ENCODE assay signal across 8 cellular contexts in the genomic region with DNA sequence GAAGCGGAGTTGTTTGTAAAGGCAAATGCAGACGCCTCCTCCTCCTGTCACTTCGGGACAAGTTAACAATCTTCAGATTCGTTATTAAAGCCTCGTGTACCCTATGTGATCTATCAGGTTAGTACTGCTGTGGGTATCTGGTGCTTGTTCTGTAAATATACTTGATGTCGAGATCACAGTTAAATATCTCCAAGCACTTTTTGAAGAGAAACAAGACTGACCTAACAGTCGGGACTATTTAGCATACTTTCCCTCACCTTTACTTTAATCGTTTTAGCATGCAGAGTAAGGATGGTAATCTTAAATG. TPM values are rescaled to one million over a fixed set of nuclear protein-coding genes. Genes with fewer than 3 reads are reported as not detected.
DNase-seq lines count a peak whose midpoint lies in the region; ATAC-seq and TF ChIP-seq lines count a peak whose summit lies in the region.

No MANE protein-coding gene starts in this region.

- 0% methylated on average over 8 of the region's 8 CpGs for WGBS in liver

- H3K27ac Mint-ChIP-seq in activated T-cell treated with anti-CD3 and anti-CD28 coated beads, Interleukin-2, amount 50 U/mL, for 72 hours = peak overlapping the region; percentile 99

- ATAC-seq in activated T-cell treated with anti-CD3 and anti-CD28 coated beads, Interleukin-2, amount 50 U/mL, for 72 hours (replicated peaks in 1 of 2) = no peak

- peaks cover 9% of the 10 kb centered on the region for H3K27me3 Mint-ChIP-seq in activated T-cell treated with anti-CD3 and anti-CD28 coated beads, Interleukin-2, amount 50 U/mL, for 72 hours (ENCODE audit: low read depth)

- H3K9ac ChIP-seq in adipocyte (ENCODE audit: low read length) (peak overlapping the region; percentile 97), liver (ENCODE audit: low read depth in 1 of 2, low read length in 2 of 2) (peak overlapping the region; percentile 79 to 94)

- no peak for TF ChIP-seq RAD21 in liver (IDR thresholded peaks at IDR 0.05)

- H3K9me3 Mint-ChIP-seq in activated T-cell treated with anti-CD3 and anti-CD28 coated beads, Interleukin-2, amount 50 U/mL, for 72 hours = peaks cover 0 to 2% of the 10 kb centered on the region in 2 donors

- TF ChIP-seq CTCF in liver (IDR thresholded peaks at IDR 0.05; ENCODE audit: low read depth, low read length, missing input control) = no peak
- no peak for TF ChIP-seq CTCF in tibial artery (IDR thresholded peaks at IDR 0.05)

- intact Hi-C loops in tibial artery (cut with DNase I; ENCODE audit: low total_unique reads) = loop anchor here (10.0 kb wide), 1 partner anchor 241 kb away; the partner anchor contains the start of gene PRDX6

- H3K36me3 ChIP-seq in adipocyte (ENCODE audit: control insufficient read depth, insufficient read depth, low read length, severe bottlenecking) = peaks cover 1% of the 10 kb centered on the region
- peaks cover 0 to 2% (median 0%) of the 10 kb centered on the region in 4 donors for H3K36me3 ChIP-seq in liver (ENCODE audit: control insufficient read depth in 4 of 4, insufficient read depth in 3 of 4, low read depth in 1 of 4, low read length in 3 of 4)
- peaks cover 0 to 5% (median 0%) of the 10 kb centered on the region in 3 donors for H3K36me3 ChIP-seq in tibial artery

- peak overlapping the region; percentile 97 for H3K4me3 ChIP-seq in adipocyte (ENCODE audit: low read length)
- H3K4me3 ChIP-seq in liver (ENCODE audit: low read depth in 1 of 3, low read length in 3 of 3) = peak overlapping the region; percentile 69 to 90 (median 82)
- H3K4me3 ChIP-seq in tibial artery = peak overlapping the region; percentile 84 to 96

- H3K36me3 Mint-ChIP-seq in activated T-cell treated with anti-CD3 and anti-CD28 coated beads, Interleukin-2, amount 50 U/mL, for 72 hours (ENCODE audit: insufficient read depth in 2 of 2) = peaks cover 6 to 7% of the 10 kb centered on the region in 2 donors

- H3K27me3 ChIP-seq in adipocyte (replicated peaks; ENCODE audit: control insufficient read depth, insufficient read depth, low read length) (peaks cover 4% of the 10 kb centered on the region), liver (ENCODE audit: control insufficient read depth in 4 of 4, insufficient read depth in 4 of 4, low read length in 3 of 4) (peaks cover 0 to 2% (median under 1%) of the 10 kb centered on the region in 4 donors), tibial artery (peaks cover 0 to 5% of the 10 kb centered on the region in 2 donors)

- peak overlapping the region; percentile 88 to 99 for H3K4me3 Mint-ChIP-seq in activated T-cell treated with anti-CD3 and anti-CD28 coated beads, Interleukin-2, amount 50 U/mL, for 72 hours

- DNase-seq in activated T-cell treated with anti-CD3 and anti-CD28 coated beads, Interleukin-2, amount 50 U/mL, for 72 hours = no peak
- DNase-seq in activated T-cell treated with anti-CD3 and anti-CD28 coated beads, Interleukin-2, amount 50 U/mL, for 1 hour = no peak
- no peak for DNase-seq in adipocyte (ENCODE audit: low read depth)
- DNase-seq in tibial artery = no peak
- no peak for DNase-seq in retina
- DNase-seq in NCI-H2081 (lab: John Stamatoyannopoulos, UW) = no peak
- no peak for DNase-seq in NCI-H2227 (lab: John Stamatoyannopoulos, UW; ENCODE audit: unreplicated experiment)

- H3K9me3 ChIP-seq in adipocyte (ENCODE audit: control insufficient read depth, low read length) (no peaks in the 10 kb centered on the region), liver (ENCODE audit: control insufficient read depth in 4 of 4, low read length in 3 of 4) (no peaks in the 10 kb centered on the region), tibial artery (no peaks in the 10 kb centered on the region)

- peaks cover 36% of the 10 kb centered on the region for H3K4me1 Mint-ChIP-seq in activated T-cell treated with anti-CD3 and anti-CD28 coated beads, Interleukin-2, amount 50 U/mL, for 72 hours (ENCODE audit: low read depth)

- peaks cover 22% of the 10 kb centered on the region for H3K4me1 ChIP-seq in adipocyte (ENCODE audit: control insufficient read depth, insufficient read depth, low read length)
- H3K4me1 ChIP-seq in liver (ENCODE audit: control insufficient read depth in 4 of 4, insufficient read depth in 4 of 4, low read length in 3 of 4) = peaks cover 5 to 19% (median 14%) of the 10 kb centered on the region in 4 donors
- peaks cover 0 to 23% (median 13%) of the 10 kb centered on the region in 4 donors for H3K4me1 ChIP-seq in tibial artery

- H3K27ac ChIP-seq in liver (ENCODE audit: low read depth in 1 of 2, low read length in 2 of 2) (peak overlapping the region; percentile 89 to 90), tibial artery (peak overlapping the region; percentile 93 to 95)

TF ChIP-seq in liver, 16 proteins besides CTCF, POLR2A, EP300 and RAD21:
- TF ChIP-seq, protein P1, sequence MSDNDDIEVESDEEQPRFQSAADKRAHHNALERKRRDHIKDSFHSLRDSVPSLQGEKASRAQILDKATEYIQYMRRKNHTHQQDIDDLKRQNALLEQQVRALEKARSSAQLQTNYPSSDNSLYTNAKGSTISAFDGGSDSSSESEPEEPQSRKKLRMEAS (IDR thresholded peaks at IDR 0.05) = no peak
- TF ChIP-seq HNF4A (conservative IDR thresholded peaks at IDR 0.05) (no peak), TAF1 (conservative IDR thresholded peaks at IDR 0.05) (no peak), FOXA2 (IDR thresholded peaks at IDR 0.05) (no peak), HNF4G (IDR thresholded peaks at IDR 0.05) (no peak), FOXA1 (IDR thresholded peaks at IDR 0.05) (no peak), EGR1 (IDR thresholded peaks at IDR 0.05; ENCODE audit: low read depth in 2 of 2) (no peak), SP1 (IDR thresholded peaks at IDR 0.05) (no peak), RXRA (IDR thresholded peaks at IDR 0.05) (no peak)
- TF ChIP-seq, protein P2, sequence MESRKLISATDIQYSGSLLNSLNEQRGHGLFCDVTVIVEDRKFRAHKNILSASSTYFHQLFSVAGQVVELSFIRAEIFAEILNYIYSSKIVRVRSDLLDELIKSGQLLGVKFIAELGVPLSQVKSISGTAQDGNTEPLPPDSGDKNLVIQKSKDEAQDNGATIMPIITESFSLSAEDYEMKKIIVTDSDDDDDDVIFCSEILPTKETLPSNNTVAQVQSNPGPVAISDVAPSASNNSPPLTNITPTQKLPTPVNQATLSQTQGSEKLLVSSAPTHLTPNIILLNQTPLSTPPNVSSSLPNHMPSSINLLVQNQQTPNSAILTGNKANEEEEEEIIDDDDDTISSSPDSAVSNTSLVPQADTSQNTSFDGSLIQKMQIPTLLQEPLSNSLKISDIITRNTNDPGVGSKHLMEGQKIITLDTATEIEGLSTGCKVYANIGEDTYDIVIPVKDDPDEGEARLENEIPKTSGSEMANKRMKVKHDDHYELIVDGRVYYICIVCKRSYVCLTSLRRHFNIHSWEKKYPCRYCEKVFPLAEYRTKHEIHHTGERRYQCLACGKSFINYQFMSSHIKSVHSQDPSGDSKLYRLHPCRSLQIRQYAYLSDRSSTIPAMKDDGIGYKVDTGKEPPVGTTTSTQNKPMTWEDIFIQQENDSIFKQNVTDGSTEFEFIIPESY (IDR thresholded peaks at IDR 0.05) = no peak

RNA-seq across cellular contexts. Expression of gene KLHL20, which starts 0.7 kb away (rescaled TPM):
- total RNA-seq in activated T-cell treated with anti-CD3 and anti-CD28 coated beads, Interleukin-2, amount 50 U/mL, for 72 hours = 10 to 100 TPM; 19.7 to 22.1 TPM
- 10 to 100 TPM; 11.1 to 25.9 TPM for total RNA-seq in liver
- polyA plus RNA-seq in liver = 1 to 10 TPM; 5.2 to 8.0 TPM

RNA-seq across cellular contexts. Expression of gene ANKRD45, which starts 45.8 kb away (rescaled TPM):
- total RNA-seq in activated T-cell treated with anti-CD3 and anti-CD28 coated beads, Interleukin-2, amount 50 U/mL, for 72 hours = under 1 TPM in 1 of 2 donors, not detected in 1; 0.34 TPM
- total RNA-seq in liver = not detected
- not detected for polyA plus RNA-seq in liver
